In the genomic region with DNA sequence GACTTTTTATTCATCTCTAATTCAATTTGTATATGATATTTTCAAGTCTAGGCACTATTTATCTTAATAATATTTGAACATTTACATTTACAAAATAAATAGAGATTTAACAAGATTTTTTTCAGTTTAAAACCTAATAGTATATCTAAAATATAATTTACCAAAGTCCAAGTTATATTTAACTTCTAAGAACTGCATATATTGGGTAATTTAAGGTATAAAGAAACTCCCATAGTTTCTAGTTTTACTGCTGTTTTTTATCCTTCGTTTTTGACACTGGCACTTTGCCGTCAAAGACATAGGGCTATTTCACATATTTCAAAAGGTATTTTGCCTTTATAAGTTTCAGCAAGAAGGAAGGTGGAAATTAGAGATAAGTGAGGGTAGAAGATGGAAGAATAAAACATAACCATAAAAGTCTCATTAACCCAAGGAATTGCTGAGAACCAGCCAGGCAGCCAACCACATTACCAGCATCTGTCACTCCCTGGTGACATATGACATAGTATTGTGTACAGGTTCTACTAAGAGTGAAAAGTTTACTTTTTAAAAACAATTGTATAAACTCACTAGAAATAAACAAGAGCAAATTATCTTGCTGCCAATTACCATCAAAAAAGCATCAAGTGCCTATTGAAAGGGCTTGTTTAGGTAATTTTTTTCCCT, we compare ENCODE assay signal across 20 cellular contexts.
DNase-seq lines count a peak whose midpoint lies in the region; ATAC-seq, FAIRE-seq and TF ChIP-seq lines count a peak whose summit lies in the region.
"Had no signal": no experiment of that assay in that cellular context is flagged by ENCODE, and none has a peak within 500 bp of the region (broad histone marks: within the 10 kb centered on the region; RNA-seq: fewer than 3 reads in every experiment).

No MANE protein-coding gene starts in this region.

- no peak for FAIRE-seq in H1 (lab: Jason Lieb, UNC)
- FAIRE-seq: A549, GM12878, GM19239 had no signal

- no peak overlapping the region for H4K5ac ChIP-seq in H1 (ENCODE audit: insufficient read length, low read depth, low read length)

- H3K4me1 ChIP-seq in H1 (replicated peaks in 1 of 4; ENCODE audit: control insufficient read depth in 3 of 4, insufficient read depth in 4 of 4, low read length in 3 of 4) (no peaks in the 10 kb centered on the region), mucosa of descending colon (ENCODE audit: low read depth) (peaks cover 5% of the 10 kb centered on the region)
- H3K4me1 ChIP-seq: A549 had no signal

- TF ChIP-seq CTCF in H1 (IDR thresholded peaks at IDR 0.05; ENCODE audit: control extremely low read depth in 1 of 3, insufficient read depth in 1 of 3, low read depth in 1 of 3, low read length in 3 of 3) (no peak), mucosa of descending colon (IDR thresholded peaks at IDR 0.05) (no peak)

- no peaks in the 10 kb centered on the region for H4K20me1 ChIP-seq in H1 (replicated peaks in 1 of 2; ENCODE audit: control insufficient read depth in 1 of 2, insufficient read depth in 2 of 2, low read length in 2 of 2)

- H3K4me3 ChIP-seq in H1 (ENCODE audit: extremely low read depth in 1 of 4, insufficient read depth in 2 of 4, low read depth in 3 of 4, low read length in 4 of 4): no peak overlapping the region
- no peak overlapping the region for H3K4me3 ChIP-seq in mucosa of descending colon
- no peak overlapping the region for H3K4me3 ChIP-seq in H7 (ENCODE audit: insufficient read depth, low read depth, low read length)
- H3K4me3 ChIP-seq: A549, GM12878, GM23248, HAP-1 had no signal

- H3K79me1 ChIP-seq in H1 (ENCODE audit: low read depth, low read length): no peaks in the 10 kb centered on the region

- peak; percentile 73 for ATAC-seq in mucosa of descending colon
- ATAC-seq: A549, GM12878 had no signal

- no peak overlapping the region for H3K14ac ChIP-seq in H1 (ENCODE audit: insufficient read length)

- no peaks in the 10 kb centered on the region for H3K9me3 ChIP-seq in H1 (ENCODE audit: insufficient read depth in 2 of 2, low read depth in 1 of 2, low read length in 1 of 2)
- H3K9me3 ChIP-seq in mucosa of descending colon: no peaks in the 10 kb centered on the region
- H3K9me3 ChIP-seq: A549, HAP-1 had no signal

- H3K27ac ChIP-seq in H1 (ENCODE audit: low read depth, low read length): no peak overlapping the region
- H3K27ac ChIP-seq: A549, GM23248 had no signal

- no peaks in the 10 kb centered on the region for H3K27me3 Mint-ChIP-seq in activated naive CD4-positive, alpha-beta T cell treated with anti-CD3 and anti-CD28 coated beads for 36 hours (ENCODE audit: low read depth)

- no peaks in the 10 kb centered on the region for H3K4me1 Mint-ChIP-seq in activated naive CD4-positive, alpha-beta T cell treated with anti-CD3 and anti-CD28 coated beads for 36 hours (ENCODE audit: low read depth)
- H3K4me1 Mint-ChIP-seq: CD4-positive, alpha-beta memory T cell had no signal

- no peak overlapping the region for H2AK5ac ChIP-seq in H1 (ENCODE audit: low read depth, low read length)

- H4K8ac ChIP-seq in H1 (ENCODE audit: extremely low read depth, insufficient read depth, low read length): no peak overlapping the region

- H3K27me3 ChIP-seq in H1 (replicated peaks in 1 of 4; ENCODE audit: control insufficient read depth in 3 of 4, extremely low read depth in 1 of 4, insufficient read depth in 3 of 4, low read length in 3 of 4): no peaks in the 10 kb centered on the region
- H3K27me3 ChIP-seq in H7 (ENCODE audit: control insufficient read depth, insufficient read depth, low read length): no peaks in the 10 kb centered on the region

- no peak overlapping the region for H3K4me3 Mint-ChIP-seq in activated naive CD4-positive, alpha-beta T cell treated with anti-CD3 and anti-CD28 coated beads for 36 hours
- H3K4me3 Mint-ChIP-seq: CD4-positive, alpha-beta memory T cell had no signal

- H2BK120ac ChIP-seq in H1 (replicated peaks; ENCODE audit: low read depth, low read length): no peak overlapping the region

- H2BK12ac ChIP-seq in H1 (ENCODE audit: low read depth, low read length): no peak overlapping the region

- no peak overlapping the region for H2BK5ac ChIP-seq in H1 (ENCODE audit: low read depth, low read length)

- TF ChIP-seq EP300 in Ishikawa (IDR thresholded peaks at IDR 0.05; ENCODE audit: borderline replicate concordance): no peak
- no peak for TF ChIP-seq EP300 in H1 (IDR thresholded peaks at IDR 0.05; ENCODE audit: borderline replicate concordance in 1 of 2, low read depth in 2 of 2, low read length in 2 of 2)

- POLR2A ChIA-PET in H1 (lab: Charles Lee; ENCODE audit: partially characterized antibody): no interaction called here

- no peaks in the 10 kb centered on the region for H3K9me3 Mint-ChIP-seq in activated naive CD4-positive, alpha-beta T cell treated with anti-CD3 and anti-CD28 coated beads for 36 hours

- H3K79me2 ChIP-seq in H1 (ENCODE audit: control insufficient read depth in 1 of 2, insufficient read depth in 2 of 2, low read length in 2 of 2): no peaks in the 10 kb centered on the region

- no peak for TF ChIP-seq RAD21 in Ishikawa (IDR thresholded peaks at IDR 0.05; ENCODE audit: low read depth)
- TF ChIP-seq RAD21 in H1 (IDR thresholded peaks at IDR 0.05 in 1 of 2, conservative IDR thresholded peaks at IDR 0.05 in 1 of 2; ENCODE audit: low read depth in 2 of 2, low read length in 2 of 2): no peak

- no peak overlapping the region for H3K9ac ChIP-seq in H1 (replicated peaks in 1 of 4; ENCODE audit: extremely low read depth in 1 of 4, low read depth in 3 of 4, low read length in 3 of 4)
- H3K9ac ChIP-seq: GM23248 had no signal

- no peak for TF ChIP-seq POLR2A in H1 (IDR thresholded peaks at IDR 0.05; ENCODE audit: control extremely low read depth in 1 of 2, low read depth in 2 of 2, low read length in 2 of 2)

- H3K56ac ChIP-seq in H1 (replicated peaks; ENCODE audit: insufficient read length, low read depth, low read length): no peak overlapping the region

- H2BK15ac ChIP-seq in H1 (ENCODE audit: low read length): no peak overlapping the region

- H3K36me3 Mint-ChIP-seq in activated naive CD4-positive, alpha-beta T cell treated with anti-CD3 and anti-CD28 coated beads for 36 hours (ENCODE audit: low read depth): no peaks in the 10 kb centered on the region
- H3K36me3 Mint-ChIP-seq: CD4-positive, alpha-beta memory T cell had no signal

- 89% methylated on average over 2 of the region's 2 CpGs; no CpG with 5 or more reads in 1 of the 2 experiments for WGBS in H1 (ENCODE audit: extremely low coverage in 1 of 2, insufficient coverage in 1 of 2, insufficient read length in 1 of 2, insufficient replicate concordance in 2 of 2, low coverage in 1 of 2, low lambda C conversion rate in 2 of 2, missing lambda C conversion rate in 1 of 2), 2 experiments

- H4K91ac ChIP-seq in H1 (replicated peaks; ENCODE audit: insufficient read length, low read length): no peak overlapping the region

- no peak overlapping the region for H3K27ac Mint-ChIP-seq in activated naive CD4-positive, alpha-beta T cell treated with anti-CD3 and anti-CD28 coated beads for 36 hours
- H3K27ac Mint-ChIP-seq: CD4-positive, alpha-beta memory T cell had no signal

- H2BK20ac ChIP-seq in H1 (ENCODE audit: low read length): no peak overlapping the region

- no peaks in the 10 kb centered on the region for H3K23me2 ChIP-seq in H1 (ENCODE audit: low read depth, low read length)

- H3K36me3 ChIP-seq in H1 (ENCODE audit: control insufficient read depth in 2 of 4, insufficient read depth in 4 of 4, low read length in 3 of 4) (no peaks in the 10 kb centered on the region), mucosa of descending colon (ENCODE audit: low read depth) (no peaks in the 10 kb centered on the region), H7 (replicated peaks; ENCODE audit: control insufficient read depth, insufficient read depth, low read length) (no peaks in the 10 kb centered on the region)
- H3K36me3 ChIP-seq: HAP-1 had no signal

- CTCF ChIA-PET in H1 (lab: Charles Lee; ENCODE audit: partially characterized antibody): no interaction called here
- CTCF ChIA-PET in activated naive CD4-positive, alpha-beta T cell treated with anti-CD3 and anti-CD28 coated beads for 36 hours (lab: Charles Lee): no interaction called here

- DNase-seq in H1 (ENCODE audit: low read depth in 1 of 2, low spot score in 2 of 2) (no peak), mucosa of descending colon (peak in 1 of 3 donors; percentile 25), RKO (ENCODE audit: low spot score) (no peak), H7 (no peak)
- no peak for DNase-seq in activated naive CD4-positive, alpha-beta T cell treated with anti-CD3 and anti-CD28 coated beads for 36 hours
- DNase-seq in activated effector memory CD4-positive, alpha-beta T cell treated with Interleukin-2 at 50 U/mL for 16 hours: no peak
- DNase-seq: 8988T; C1 segment of cervical spinal cord; CD4-positive, alpha-beta memory T cell; COR-L47; DMS153; DMS79; EL; GDM1; GM23248 had no signal

- intact Hi-C loops in mucosa of descending colon (cut with DNase I, micrococcal nuclease): no loop called here
- intact Hi-C loops in activated naive CD4-positive, alpha-beta T cell treated with anti-CD3 and anti-CD28 coated beads for 36 hours (cut with micrococcal nuclease): no loop called here

- H3K23ac ChIP-seq in H1 (ENCODE audit: insufficient read length): no peak overlapping the region

- no peak overlapping the region for H3K4ac ChIP-seq in H1 (replicated peaks; ENCODE audit: insufficient read length, low read depth, low read length)

- H3K18ac ChIP-seq in H1 (ENCODE audit: extremely low read depth, low read length): no peak overlapping the region

- H2AFZ ChIP-seq in H1 (ENCODE audit: low read length): no peak overlapping the region
- H2AFZ ChIP-seq: GM23248 had no signal

- H3K4me2 ChIP-seq in H1 (ENCODE audit: insufficient read depth in 1 of 2, low read depth in 2 of 2, low read length in 2 of 2): no peak overlapping the region
- H3K4me2 ChIP-seq: A549 had no signal

TF ChIP-seq in Ishikawa, 13 proteins besides CTCF, POLR2A, EP300 and RAD21 (continues in another document):
- TF ChIP-seq, protein P1, sequence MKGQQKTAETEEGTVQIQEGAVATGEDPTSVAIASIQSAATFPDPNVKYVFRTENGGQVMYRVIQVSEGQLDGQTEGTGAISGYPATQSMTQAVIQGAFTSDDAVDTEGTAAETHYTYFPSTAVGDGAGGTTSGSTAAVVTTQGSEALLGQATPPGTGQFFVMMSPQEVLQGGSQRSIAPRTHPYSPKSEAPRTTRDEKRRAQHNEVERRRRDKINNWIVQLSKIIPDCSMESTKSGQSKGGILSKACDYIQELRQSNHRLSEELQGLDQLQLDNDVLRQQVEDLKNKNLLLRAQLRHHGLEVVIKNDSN (IDR thresholded peaks at IDR 0.05): no peak
- no peak for TF ChIP-seq CREB1 (IDR thresholded peaks at IDR 0.05; ENCODE audit: low read depth)
- TF ChIP-seq YY1 (IDR thresholded peaks at IDR 0.05; ENCODE audit: low read depth): no peak

TF ChIP-seq in H1, 55 proteins besides CTCF, POLR2A, EP300 and RAD21 (continues in another document):
- no peak for TF ChIP-seq SRF (IDR thresholded peaks at IDR 0.05; ENCODE audit: low read depth, low read length)
- TF ChIP-seq FOSL1 (IDR thresholded peaks at IDR 0.05; ENCODE audit: insufficient read depth, low read depth, low read length): no peak
- TF ChIP-seq TCF12 (IDR thresholded peaks at IDR 0.05; ENCODE audit: low read depth, low read length): no peak
- no peak for TF ChIP-seq POLR2AphosphoS5 (IDR thresholded peaks at IDR 0.05; ENCODE audit: low read depth, low read length)
- TF ChIP-seq BRCA1 (IDR thresholded peaks at IDR 0.05; ENCODE audit: low read depth, low read length): no peak
